Comparison of ENCODE assay signal across 1 cellular context in genomic region chr16:75252946-75253911, GRCh38.
TF ChIP-seq lines count a peak whose summit lies in the region.

No MANE protein-coding gene starts in this region.

TF ChIP-seq in WTC11, 78 proteins besides CTCF, POLR2A, EP300 and RAD21 (continued from another document):
- no peak for TF ChIP-seq STAT6 (CRISPR knock-in tag; conservative IDR thresholded peaks at IDR 0.05; ENCODE audit: low read depth)
- 0 out of 2 replicates have a peak, but pooled peaks have one; percentile 31 for TF ChIP-seq SMAD3 (CRISPR knock-in tag; IDR thresholded peaks at IDR 0.05; ENCODE audit: borderline replicate concordance)
- TF ChIP-seq NR2C2 (CRISPR knock-in tag; IDR thresholded peaks at IDR 0.05), result no peak
- no peak for TF ChIP-seq ZNF671 (CRISPR knock-in tag; IDR thresholded peaks at IDR 0.05)
- no peak for TF ChIP-seq JAZF1 (CRISPR knock-in tag; IDR thresholded peaks at IDR 0.05)
- TF ChIP-seq ZNF416 (CRISPR knock-in tag; IDR thresholded peaks at IDR 0.05), result 0 out of 2 replicates have a peak, but pooled peaks have one; percentile 4
- TF ChIP-seq ESRRA (CRISPR knock-in tag; IDR thresholded peaks at IDR 0.05; ENCODE audit: borderline replicate concordance), result 0 out of 2 replicates have a peak, but pooled peaks have one; percentile 23
- TF ChIP-seq NFATC4 (CRISPR knock-in tag; IDR thresholded peaks at IDR 0.05), result no peak
- no peak for TF ChIP-seq ELF4 (CRISPR knock-in tag; IDR thresholded peaks at IDR 0.05; ENCODE audit: low read depth)
- 0 out of 2 replicates have a peak, but pooled peaks have one; percentile 31 for TF ChIP-seq FOXP1 (CRISPR knock-in tag; IDR thresholded peaks at IDR 0.05; ENCODE audit: borderline replicate concordance)
- TF ChIP-seq, protein P1, sequence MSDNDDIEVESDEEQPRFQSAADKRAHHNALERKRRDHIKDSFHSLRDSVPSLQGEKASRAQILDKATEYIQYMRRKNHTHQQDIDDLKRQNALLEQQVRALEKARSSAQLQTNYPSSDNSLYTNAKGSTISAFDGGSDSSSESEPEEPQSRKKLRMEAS (CRISPR knock-in tag; IDR thresholded peaks at IDR 0.05), result 0 out of 2 replicates have a peak, but pooled peaks have one; percentile 28
- TF ChIP-seq TCF7 (CRISPR knock-in tag; IDR thresholded peaks at IDR 0.05; ENCODE audit: low read depth), result no peak
- TF ChIP-seq JUN (CRISPR knock-in tag; IDR thresholded peaks at IDR 0.05), result no peak
- TF ChIP-seq GRHL2 (CRISPR knock-in tag; IDR thresholded peaks at IDR 0.05; ENCODE audit: insufficient replicate concordance, severe bottlenecking), result no peak
- no peak for TF ChIP-seq MYBL2 (CRISPR knock-in tag; IDR thresholded peaks at IDR 0.05)
- TF ChIP-seq, protein P2, sequence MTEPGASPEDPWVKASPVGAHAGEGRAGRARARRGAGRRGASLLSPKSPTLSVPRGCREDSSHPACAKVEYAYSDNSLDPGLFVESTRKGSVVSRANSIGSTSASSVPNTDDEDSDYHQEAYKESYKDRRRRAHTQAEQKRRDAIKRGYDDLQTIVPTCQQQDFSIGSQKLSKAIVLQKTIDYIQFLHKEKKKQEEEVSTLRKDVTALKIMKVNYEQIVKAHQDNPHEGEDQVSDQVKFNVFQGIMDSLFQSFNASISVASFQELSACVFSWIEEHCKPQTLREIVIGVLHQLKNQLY (CRISPR knock-in tag; IDR thresholded peaks at IDR 0.05), result no peak
- TF ChIP-seq ZNF317 (CRISPR knock-in tag; IDR thresholded peaks at IDR 0.05; ENCODE audit: borderline replicate concordance, low read depth), result no peak
- TF ChIP-seq SP1 (CRISPR knock-in tag; conservative IDR thresholded peaks at IDR 0.05), result peak; percentile 24; the same call in 1 of the 2 replicates
- 0 out of 2 replicates have a peak, but pooled peaks have one; percentile 35 for TF ChIP-seq ZNF423 (CRISPR knock-in tag; IDR thresholded peaks at IDR 0.05)
- TF ChIP-seq ZNF232 (CRISPR knock-in tag; IDR thresholded peaks at IDR 0.05), result no peak
- TF ChIP-seq, protein P3, sequence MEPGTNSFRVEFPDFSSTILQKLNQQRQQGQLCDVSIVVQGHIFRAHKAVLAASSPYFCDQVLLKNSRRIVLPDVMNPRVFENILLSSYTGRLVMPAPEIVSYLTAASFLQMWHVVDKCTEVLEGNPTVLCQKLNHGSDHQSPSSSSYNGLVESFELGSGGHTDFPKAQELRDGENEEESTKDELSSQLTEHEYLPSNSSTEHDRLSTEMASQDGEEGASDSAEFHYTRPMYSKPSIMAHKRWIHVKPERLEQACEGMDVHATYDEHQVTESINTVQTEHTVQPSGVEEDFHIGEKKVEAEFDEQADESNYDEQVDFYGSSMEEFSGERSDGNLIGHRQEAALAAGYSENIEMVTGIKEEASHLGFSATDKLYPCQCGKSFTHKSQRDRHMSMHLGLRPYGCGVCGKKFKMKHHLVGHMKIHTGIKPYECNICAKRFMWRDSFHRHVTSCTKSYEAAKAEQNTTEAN (CRISPR knock-in tag; IDR thresholded peaks at IDR 0.05), result peak; percentile 49; the same call in 1 of the 2 replicates
- TF ChIP-seq, protein P4, sequence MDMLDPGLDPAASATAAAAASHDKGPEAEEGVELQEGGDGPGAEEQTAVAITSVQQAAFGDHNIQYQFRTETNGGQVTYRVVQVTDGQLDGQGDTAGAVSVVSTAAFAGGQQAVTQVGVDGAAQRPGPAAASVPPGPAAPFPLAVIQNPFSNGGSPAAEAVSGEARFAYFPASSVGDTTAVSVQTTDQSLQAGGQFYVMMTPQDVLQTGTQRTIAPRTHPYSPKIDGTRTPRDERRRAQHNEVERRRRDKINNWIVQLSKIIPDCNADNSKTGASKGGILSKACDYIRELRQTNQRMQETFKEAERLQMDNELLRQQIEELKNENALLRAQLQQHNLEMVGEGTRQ (CRISPR knock-in tag; IDR thresholded peaks at IDR 0.05), result no peak
- TF ChIP-seq TEAD1 (CRISPR knock-in tag; IDR thresholded peaks at IDR 0.05), result no peak
TF ChIP-seq in WTC11: peak in this region for 9.
